8 cellular contexts compared by ENCODE assay signal in genomic region chr10:6141296-6142151, GRCh38. TPM values are rescaled to one million over a fixed set of nuclear protein-coding genes. Genes with fewer than 3 reads are reported as not detected.
DNase-seq lines count a peak whose midpoint lies in the region; ATAC-seq and TF ChIP-seq lines count a peak whose summit lies in the region.

No MANE protein-coding gene starts in this region.

- H3K14ac ChIP-seq in mesenchymal stem cell (ENCODE audit: low read length in 2 of 2) = no peak overlapping the region

- TF ChIP-seq CTCF in astrocyte of the cerebellum (IDR thresholded peaks at IDR 0.05; ENCODE audit: low read depth, low read length, missing control alignments) = no peak

- H3K4me3 ChIP-seq in astrocyte of the cerebellum (ENCODE audit: low read depth, low read length) (peak overlapping the region; percentile 25), mesenchymal stem cell (ENCODE audit: insufficient read depth in 1 of 2, low read depth in 1 of 2, low read length in 2 of 2) (peak overlapping the region; percentile 44 to 76)

- H3K9ac ChIP-seq in mesenchymal stem cell (ENCODE audit: low read length) = peak overlapping the region; percentile 52

- H4K8ac ChIP-seq in mesenchymal stem cell (ENCODE audit: low read length) = peak overlapping the region; percentile 29

- H3K4me1 ChIP-seq in mesenchymal stem cell (ENCODE audit: control insufficient read depth, insufficient read depth, low read depth, low read length) = peaks cover 39% of the 10 kb centered on the region

- no peak overlapping the region for H3K23ac ChIP-seq in mesenchymal stem cell (ENCODE audit: low read length in 2 of 2)

- H3K18ac ChIP-seq in mesenchymal stem cell (ENCODE audit: low read depth in 1 of 2, low read length in 2 of 2) = peak overlapping the region in 1 of 2 experiments; percentile 70

- H2BK120ac ChIP-seq in mesenchymal stem cell (ENCODE audit: low read depth, low read length) = peak overlapping the region; percentile 50

- whole genome bisulfite sequencing in mesenchymal stem cell = 42% methylated on average over 29 of the region's 30 CpGs

- peaks cover 9% of the 10 kb centered on the region for H3K79me1 ChIP-seq in mesenchymal stem cell (replicated peaks; ENCODE audit: low read length, poor library complexity, severe bottlenecking)

- peak overlapping the region in 1 of 2 experiments; percentile 60 for H3K4ac ChIP-seq in mesenchymal stem cell (ENCODE audit: low read depth in 1 of 2, low read length in 2 of 2)

- no peak overlapping the region for H2AK5ac ChIP-seq in mesenchymal stem cell (ENCODE audit: low read length, severe bottlenecking)

- H3K9me3 ChIP-seq in mesenchymal stem cell (ENCODE audit: control insufficient read depth, low read length) = no peaks in the 10 kb centered on the region

- no peak overlapping the region for H2BK5ac ChIP-seq in mesenchymal stem cell (ENCODE audit: low read depth, low read length, poor library complexity, severe bottlenecking)

- H3K27ac ChIP-seq in mesenchymal stem cell (ENCODE audit: low read length, poor library complexity, severe bottlenecking) = peak overlapping the region; percentile 66

- H3K36me3 ChIP-seq in mesenchymal stem cell (ENCODE audit: control insufficient read depth in 1 of 2, insufficient read depth in 2 of 2, low read depth in 1 of 2, low read length in 2 of 2) = peaks cover 0 to 4% of the 10 kb centered on the region in 2 experiments

- no peak overlapping the region for H4K91ac ChIP-seq in mesenchymal stem cell (ENCODE audit: low read length)

- peak; percentile 74 for DNase-seq in activated effector memory CD4-positive, alpha-beta T cell treated with anti-CD3 and anti-CD28 coated beads, Interleukin-2, amount 50 U/mL, for 16 hours
- DNase-seq in activated effector memory CD4-positive, alpha-beta T cell treated with Interleukin-2 at 50 U/mL for 16 hours = no peak
- peak; percentile 12 for DNase-seq in NCI-H2107 (lab: John Stamatoyannopoulos, UW)
- peak; percentile 56 for DNase-seq in astrocyte of the cerebellum (ENCODE audit: low read depth)
- peak; percentile 89 for DNase-seq in mesenchymal stem cell
- DNase-seq in OCI-M2 (lab: John Stamatoyannopoulos, UW; ENCODE audit: unreplicated experiment) = no peak
- no peak for DNase-seq in HUDEP-2 (lab: John Stamatoyannopoulos, UW; ENCODE audit: unreplicated experiment in 76 of 76)

- in situ Hi-C loops in astrocyte of the cerebellum (cut with HindIII; ENCODE audit: low sequenced_read_pairs) = no loop called here

- H3K27me3 ChIP-seq in mesenchymal stem cell (ENCODE audit: control insufficient read depth in 1 of 2, insufficient read depth in 1 of 2, low read length in 2 of 2) = peaks cover 4 to 31% of the 10 kb centered on the region in 2 experiments

- peak; percentile 53 for ATAC-seq in HG02610 (IDR thresholded peaks at IDR 0.05; ENCODE audit: unreplicated experiment)

- H2BK15ac ChIP-seq in mesenchymal stem cell (ENCODE audit: low read depth, poor library complexity, severe bottlenecking) = peak overlapping the region; percentile 88

- H2AFZ ChIP-seq in mesenchymal stem cell (ENCODE audit: low read depth, low read length) = no peak overlapping the region

- H2BK12ac ChIP-seq in mesenchymal stem cell (ENCODE audit: low read length in 2 of 2) = peak overlapping the region; percentile 52 to 60

- H3K4me2 ChIP-seq in mesenchymal stem cell (ENCODE audit: low read length, poor library complexity, severe bottlenecking) = peak overlapping the region; percentile 74

RNA-seq across cellular contexts. Expression of gene RBM17, which starts 52.7 kb away (rescaled TPM):
- polyA plus RNA-seq in mesenchymal stem cell (2013, experiment 1 of 2) = 78.5 TPM
- polyA plus RNA-seq in mesenchymal stem cell (2013, experiment 2 of 2) = 73.5 TPM

Comparison
In these comparisons a context has a peak if more than half of its experiments do, and no peak if none do; other contexts are left out.
1. DNase-seq: peak in activated effector memory CD4-positive, alpha-beta T cell treated with anti-CD3 and anti-CD28 coated beads, Interleukin-2, amount 50 U/mL, for 16 hours (single experiment), NCI-H2107 (single experiment), astrocyte of the cerebellum (single experiment) and mesenchymal stem cell (single experiment); none in activated effector memory CD4-positive, alpha-beta T cell treated with Interleukin-2 at 50 U/mL for 16 hours (single experiment), OCI-M2 (single experiment) and HUDEP-2 (0 of 76).